ENCODE assay signal across 8 cellular contexts in genomic region chr22:46762238-46763050, GRCh38. TPM values are rescaled to one million over a fixed set of nuclear protein-coding genes. Genes with fewer than 3 reads are reported as not detected.
DNase-seq lines count a peak whose midpoint lies in the region; ATAC-seq and TF ChIP-seq lines count a peak whose summit lies in the region.

A gene with protein sequence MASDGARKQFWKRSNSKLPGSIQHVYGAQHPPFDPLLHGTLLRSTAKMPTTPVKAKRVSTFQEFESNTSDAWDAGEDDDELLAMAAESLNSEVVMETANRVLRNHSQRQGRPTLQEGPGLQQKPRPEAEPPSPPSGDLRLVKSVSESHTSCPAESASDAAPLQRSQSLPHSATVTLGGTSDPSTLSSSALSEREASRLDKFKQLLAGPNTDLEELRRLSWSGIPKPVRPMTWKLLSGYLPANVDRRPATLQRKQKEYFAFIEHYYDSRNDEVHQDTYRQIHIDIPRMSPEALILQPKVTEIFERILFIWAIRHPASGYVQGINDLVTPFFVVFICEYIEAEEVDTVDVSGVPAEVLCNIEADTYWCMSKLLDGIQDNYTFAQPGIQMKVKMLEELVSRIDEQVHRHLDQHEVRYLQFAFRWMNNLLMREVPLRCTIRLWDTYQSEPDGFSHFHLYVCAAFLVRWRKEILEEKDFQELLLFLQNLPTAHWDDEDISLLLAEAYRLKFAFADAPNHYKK (plus strand): TSS chr22:46762650. CDS start chr22:46762787, 137 bp downstream.

- intact Hi-C loops in aorta (cut with DNase I), result loop anchor here in 1 of 2 donors (2.0 kb wide), 1 partner anchor 24 kb away; the partner anchor contains the start of gene CERK

- H3K79me2 ChIP-seq in hepatocyte, result peaks cover 58% of the 10 kb centered on the region

- H3K9me2 ChIP-seq in hepatocyte (replicated peaks; ENCODE audit: insufficient read depth), result no peaks in the 10 kb centered on the region

- peak within 1 kb of the TSS; percentile 70 for H2AFZ ChIP-seq in hepatocyte

- peak within 1 kb of the TSS; percentile 79 for H3K4me3 ChIP-seq in hepatocyte
- H3K4me3 ChIP-seq in aorta (ENCODE audit: low read length in 2 of 2), result peak within 1 kb of the TSS; percentile 79 to 82

- no peaks in the 10 kb centered on the region for H4K20me1 ChIP-seq in hepatocyte (ENCODE audit: insufficient read depth, poor library complexity, severe bottlenecking)

- H3K9me3 ChIP-seq in hepatocyte (ENCODE audit: low read depth) (no peaks in the 10 kb centered on the region), aorta (ENCODE audit: control insufficient read depth, low read length) (no peaks in the 10 kb centered on the region)

- no peaks in the 10 kb centered on the region for H3K36me3 ChIP-seq in hepatocyte (replicated peaks; ENCODE audit: insufficient read depth, low read depth)
- no peaks in the 10 kb centered on the region for H3K36me3 ChIP-seq in aorta (ENCODE audit: control insufficient read depth in 1 of 2, insufficient read depth in 2 of 2, low read length in 1 of 2)

- peak; percentile 39 for ATAC-seq in GM18499 (IDR thresholded peaks at IDR 0.05; ENCODE audit: insufficient read depth, unreplicated experiment)
- ATAC-seq in HG02970 (IDR thresholded peaks at IDR 0.05; ENCODE audit: low FRiP score, unreplicated experiment), result peak; percentile 84
- peak; percentile 97 for ATAC-seq in aorta (ENCODE audit: low FRiP score)

- peak within 1 kb of the TSS; percentile 85 for H3K4me2 ChIP-seq in hepatocyte

- H3K27ac ChIP-seq in hepatocyte (peak within 1 kb of the TSS; percentile 97), aorta (ENCODE audit: low read depth in 1 of 2, low read length in 2 of 2) (peak within 1 kb of the TSS; percentile 72 to 74)

- H3K4me1 ChIP-seq in hepatocyte (ENCODE audit: insufficient read depth) (peaks cover 20% of the 10 kb centered on the region), aorta (ENCODE audit: control insufficient read depth in 1 of 2, insufficient read depth in 2 of 2, low read length in 2 of 2) (peaks cover 0 to 3% of the 10 kb centered on the region in 2 donors)

- WGBS in hepatocyte (ENCODE audit: low lambda C conversion rate, missing lambda C conversion rate), result 3% methylated on average over 55 of the region's 66 CpGs
- 0% methylated on average over 66 of the region's 66 CpGs for whole genome bisulfite sequencing in aorta, 2 donors

- DNase-seq in NCI-H2081 (lab: John Stamatoyannopoulos, UW), result peak; percentile 88 to 90
- peak; percentile 69 for DNase-seq in T1000 (lab: John Stamatoyannopoulos, UW)
- DNase-seq in astrocyte of the hippocampus (ENCODE audit: low read depth, low spot score), result peak; percentile 97
- peak; percentile 97 for DNase-seq in hepatocyte (ENCODE audit: low spot score)
- peak; percentile 78 for DNase-seq in renal cortical epithelial cell (ENCODE audit: low read depth)
- peak; percentile 97 to 98 for DNase-seq in aorta

- no peaks in the 10 kb centered on the region for H3K27me3 ChIP-seq in hepatocyte
- H3K27me3 ChIP-seq in aorta (ENCODE audit: control insufficient read depth in 1 of 2, insufficient read depth in 2 of 2, low read length in 1 of 2), result no peaks in the 10 kb centered on the region

- TF ChIP-seq CTCF in hepatocyte (IDR thresholded peaks at IDR 0.05; ENCODE audit: poor library complexity), result no peak

RNA-seq across cellular contexts. Expression of the gene that starts here (rescaled TPM):
- total RNA-seq in hepatocyte (10.3 and 15.3 TPM in 2 replicates), renal cortical epithelial cell (11.5 and 20.0 TPM in 2 replicates), aorta (10 to 100 TPM; 21.1 to 37.1 TPM)
- polyA plus RNA-seq in hepatocyte (19.8 and 21.7 TPM in 2 replicates), aorta (10 to 100 TPM; 10.8 to 14.7 TPM)

Comparison
In these comparisons a context has a peak if more than half of its experiments do, and no peak if none do; other contexts are left out.
1. Peak in every context shown above with its lines: DNase-seq, ATAC-seq, H3K4me3 ChIP-seq and H3K27ac ChIP-seq.
2. ATAC-seq: peak in every context shown above with its lines; median percentile 97 in aorta; 84 in HG02970; 39 in GM18499.